In the genomic region with DNA sequence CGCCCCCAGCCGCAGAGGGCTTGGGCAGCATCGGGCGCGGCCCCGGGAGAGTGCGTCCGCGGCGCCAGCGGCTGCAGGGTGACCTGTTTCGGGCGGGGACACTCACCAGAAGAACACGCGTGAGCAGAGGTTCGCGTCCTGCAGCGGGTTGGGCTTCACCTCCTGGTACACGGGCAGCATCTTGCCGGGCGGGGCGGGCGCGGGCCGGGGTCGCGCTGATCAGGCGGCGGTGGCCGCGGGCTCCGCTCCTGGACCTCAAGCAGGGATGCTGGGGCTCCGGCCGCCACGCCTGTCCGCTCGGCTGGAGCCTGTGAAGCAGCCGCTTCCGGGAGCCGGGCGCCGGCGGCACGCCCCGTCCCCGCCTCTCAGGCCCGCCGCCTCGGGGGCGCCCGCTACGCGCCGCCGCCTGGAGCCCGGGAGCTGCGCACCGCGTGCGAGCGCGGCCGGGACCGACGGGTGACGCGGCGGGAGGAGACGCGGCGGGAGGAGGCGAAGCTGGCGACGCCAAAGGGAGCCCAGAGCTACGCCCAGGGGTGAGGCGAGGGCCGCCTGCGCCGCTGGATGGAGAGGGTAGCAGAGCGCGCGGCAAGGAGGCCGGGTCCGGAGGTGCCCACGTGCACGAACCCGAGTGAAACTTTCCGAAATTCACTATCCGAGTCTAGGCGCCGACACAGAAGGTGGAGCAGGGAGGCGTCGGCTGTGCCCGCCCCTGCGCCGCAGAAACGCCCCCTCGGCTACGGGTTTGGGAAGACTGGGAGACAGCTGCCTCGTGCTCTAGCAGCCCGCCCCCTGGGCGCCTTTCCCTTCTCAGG, we compare ENCODE assay signal across 8 cellular contexts. TPM values are rescaled to one million over a fixed set of nuclear protein-coding genes. Genes with fewer than 3 reads are reported as not detected.
DNase-seq lines count a peak whose midpoint lies in the region; ATAC-seq and TF ChIP-seq lines count a peak whose summit lies in the region.

A gene with protein sequence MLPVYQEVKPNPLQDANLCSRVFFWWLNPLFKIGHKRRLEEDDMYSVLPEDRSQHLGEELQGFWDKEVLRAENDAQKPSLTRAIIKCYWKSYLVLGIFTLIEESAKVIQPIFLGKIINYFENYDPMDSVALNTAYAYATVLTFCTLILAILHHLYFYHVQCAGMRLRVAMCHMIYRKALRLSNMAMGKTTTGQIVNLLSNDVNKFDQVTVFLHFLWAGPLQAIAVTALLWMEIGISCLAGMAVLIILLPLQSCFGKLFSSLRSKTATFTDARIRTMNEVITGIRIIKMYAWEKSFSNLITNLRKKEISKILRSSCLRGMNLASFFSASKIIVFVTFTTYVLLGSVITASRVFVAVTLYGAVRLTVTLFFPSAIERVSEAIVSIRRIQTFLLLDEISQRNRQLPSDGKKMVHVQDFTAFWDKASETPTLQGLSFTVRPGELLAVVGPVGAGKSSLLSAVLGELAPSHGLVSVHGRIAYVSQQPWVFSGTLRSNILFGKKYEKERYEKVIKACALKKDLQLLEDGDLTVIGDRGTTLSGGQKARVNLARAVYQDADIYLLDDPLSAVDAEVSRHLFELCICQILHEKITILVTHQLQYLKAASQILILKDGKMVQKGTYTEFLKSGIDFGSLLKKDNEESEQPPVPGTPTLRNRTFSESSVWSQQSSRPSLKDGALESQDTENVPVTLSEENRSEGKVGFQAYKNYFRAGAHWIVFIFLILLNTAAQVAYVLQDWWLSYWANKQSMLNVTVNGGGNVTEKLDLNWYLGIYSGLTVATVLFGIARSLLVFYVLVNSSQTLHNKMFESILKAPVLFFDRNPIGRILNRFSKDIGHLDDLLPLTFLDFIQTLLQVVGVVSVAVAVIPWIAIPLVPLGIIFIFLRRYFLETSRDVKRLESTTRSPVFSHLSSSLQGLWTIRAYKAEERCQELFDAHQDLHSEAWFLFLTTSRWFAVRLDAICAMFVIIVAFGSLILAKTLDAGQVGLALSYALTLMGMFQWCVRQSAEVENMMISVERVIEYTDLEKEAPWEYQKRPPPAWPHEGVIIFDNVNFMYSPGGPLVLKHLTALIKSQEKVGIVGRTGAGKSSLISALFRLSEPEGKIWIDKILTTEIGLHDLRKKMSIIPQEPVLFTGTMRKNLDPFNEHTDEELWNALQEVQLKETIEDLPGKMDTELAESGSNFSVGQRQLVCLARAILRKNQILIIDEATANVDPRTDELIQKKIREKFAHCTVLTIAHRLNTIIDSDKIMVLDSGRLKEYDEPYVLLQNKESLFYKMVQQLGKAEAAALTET (N-terminal part only) (minus strand): TSS at position 317 of the 812 bp plus-strand sequence. CDS start 137 bp downstream, at position 180.

- H3K27me3 ChIP-seq in ACC112 (ENCODE audit: insufficient read depth, low read length), result no peaks in the 10 kb centered on the region
- H3K27me3 ChIP-seq in colonic mucosa, result no peaks in the 10 kb centered on the region

- intact Hi-C loops in colonic mucosa (cut with DNase I), result loop anchor here (5.0 kb wide), 2 partner anchors 81 to 109 kb away; no protein-coding TSS in a partner anchor

- H3K4me1 ChIP-seq in ACC112 (ENCODE audit: control insufficient read depth, insufficient read depth, low read length, unreplicated experiment) (peaks cover 20% of the 10 kb centered on the region), colonic mucosa (peaks cover 11% of the 10 kb centered on the region)

- H3K27ac ChIP-seq in ACC112 (ENCODE audit: low read depth, low read length) (peak within 1 kb of the TSS; percentile 62; the same call in 1 of the 2 replicates), colonic mucosa (peak within 1 kb of the TSS; percentile 64)

- H3K36me3 ChIP-seq in ACC112 (ENCODE audit: insufficient read depth, low read length) (no peaks in the 10 kb centered on the region), colonic mucosa (no peaks in the 10 kb centered on the region)

- ATAC-seq in GM18858 (IDR thresholded peaks at IDR 0.05; ENCODE audit: unreplicated experiment) (peak; percentile 81), HG03045 (IDR thresholded peaks at IDR 0.05; ENCODE audit: unreplicated experiment) (peak; percentile 90), left lobe of liver (peak; percentile 74)

- DNase-seq in NCI-H345 (lab: John Stamatoyannopoulos, UW), result peak; percentile 78
- peak; percentile 71 for DNase-seq in activated CD4-positive, CD25-positive, alpha-beta regulatory T cell treated with anti-CD3 and anti-CD28 coated beads, Interleukin-2, amount 50 U/mL, for 72 hours
- peak; percentile 73 for DNase-seq in colonic mucosa
- DNase-seq in left lobe of liver (ENCODE audit: low spot score), result peak; percentile 60
- DNase-seq in stimulated activated CD4-positive, alpha-beta T cell treated with anti-CD3 and anti-CD28 coated beads, Interleukin-4, amount 100 ng/mL, for 1 hour, result peak; percentile 67

- H3K4me3 ChIP-seq in ACC112 (ENCODE audit: low read depth, low read length) (peak within 1 kb of the TSS; percentile 88), colonic mucosa (peak within 1 kb of the TSS; percentile 65)

- TF ChIP-seq CTCF in colonic mucosa (IDR thresholded peaks at IDR 0.05), result no peak

- peaks cover 23% of the 10 kb centered on the region for H3K79me2 ChIP-seq in ACC112 (ENCODE audit: control insufficient read depth, insufficient read depth, low read length, unreplicated experiment)

- peak within 1 kb of the TSS; percentile 85 to 87 for H3K9ac ChIP-seq in colonic mucosa (ENCODE audit: low read depth in 2 of 2, low read length in 2 of 2)

- no peaks in the 10 kb centered on the region for H3K9me3 ChIP-seq in colonic mucosa

- peak within 1 kb of the TSS; percentile 63 for H2AFZ ChIP-seq in ACC112 (ENCODE audit: low read length, unreplicated experiment)

RNA-seq across cellular contexts. Expression of the gene that starts here (rescaled TPM):
- 10 to 100 TPM; 11.4 to 14.7 TPM for total RNA-seq in colonic mucosa
- total RNA-seq in left lobe of liver, result 1.7 TPM

Comparison
In these comparisons a context has a peak if more than half of its experiments do, and no peak if none do; other contexts are left out.
1. Peak in every context shown above with its lines: DNase-seq, ATAC-seq, H3K4me3 ChIP-seq and H3K27ac ChIP-seq.